ENCODE assay signal across 1 cellular context in the genomic region with DNA sequence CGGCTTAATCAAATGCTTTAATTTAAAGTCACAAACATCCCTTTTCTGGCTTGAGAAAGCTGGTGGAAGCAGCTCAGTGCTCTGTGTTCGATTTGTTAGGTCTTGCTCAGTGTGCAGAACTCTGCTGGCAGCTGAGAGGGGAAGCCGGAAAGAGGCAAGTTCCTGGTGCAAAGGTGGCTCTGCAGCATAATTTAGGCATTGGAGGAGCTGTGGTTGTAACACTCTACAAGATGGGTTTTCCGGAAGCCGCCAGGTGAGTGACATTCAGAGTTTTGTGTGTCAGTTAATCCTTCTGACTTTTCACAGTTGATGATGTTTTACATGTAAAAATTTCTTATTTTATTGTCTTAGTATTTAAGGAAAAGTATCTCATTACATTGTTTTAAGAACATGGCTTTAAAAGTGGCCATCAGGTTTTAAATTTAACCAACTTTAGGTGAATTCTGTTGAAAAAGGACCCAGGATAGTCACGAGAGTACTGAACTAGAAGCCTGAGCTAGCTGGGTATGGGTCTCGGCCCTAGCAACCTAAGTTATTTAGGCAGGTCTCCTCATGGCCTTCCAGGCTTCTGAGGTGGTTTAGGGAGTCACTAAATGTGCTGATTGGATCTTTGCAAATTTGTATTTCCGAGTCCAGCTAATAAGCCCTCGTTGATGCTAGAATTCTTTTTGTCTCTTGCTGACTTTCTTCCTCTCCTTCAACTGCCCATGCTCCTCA.
TF ChIP-seq lines count a peak whose summit lies in the region.

No MANE protein-coding gene starts in this region.

TF ChIP-seq in HepG2, 621 proteins besides CTCF, POLR2A, EP300 and RAD21 (continued from another document):
- TF ChIP-seq PRDM10 (CRISPR knock-in tag; IDR thresholded peaks at IDR 0.05; ENCODE audit: low read depth) (0 out of 2 replicates have a peak, but pooled peaks have one; percentile 26), CEBPG (CRISPR knock-in tag; IDR thresholded peaks at IDR 0.05) (peak; percentile 44), GATAD2A (CRISPR knock-in tag; IDR thresholded peaks at IDR 0.05) (peak; percentile 75), ZBTB38 (CRISPR knock-in tag; IDR thresholded peaks at IDR 0.05) (no peak), ZBTB10 (CRISPR knock-in tag; IDR thresholded peaks at IDR 0.05; ENCODE audit: borderline replicate concordance) (no peak), TFE3 (CRISPR knock-in tag; IDR thresholded peaks at IDR 0.05) (peak; percentile 58; the same call in 1 of the 2 replicates), SIN3A (IDR thresholded peaks at IDR 0.05; ENCODE audit: borderline replicate concordance, low read depth, low read length) (peak; percentile 93), ZMYM3 (CRISPR knock-in tag; IDR thresholded peaks at IDR 0.05) (peak; percentile 74), TOPORS (CRISPR knock-in tag; IDR thresholded peaks at IDR 0.05) (no peak), EZH2 (conservative IDR thresholded peaks at IDR 0.05; ENCODE audit: low read depth, low read length) (no peak), ATF1 (CRISPR knock-in tag; IDR thresholded peaks at IDR 0.05) (no peak)
